11 cellular contexts compared by ENCODE assay signal in the genomic region with DNA sequence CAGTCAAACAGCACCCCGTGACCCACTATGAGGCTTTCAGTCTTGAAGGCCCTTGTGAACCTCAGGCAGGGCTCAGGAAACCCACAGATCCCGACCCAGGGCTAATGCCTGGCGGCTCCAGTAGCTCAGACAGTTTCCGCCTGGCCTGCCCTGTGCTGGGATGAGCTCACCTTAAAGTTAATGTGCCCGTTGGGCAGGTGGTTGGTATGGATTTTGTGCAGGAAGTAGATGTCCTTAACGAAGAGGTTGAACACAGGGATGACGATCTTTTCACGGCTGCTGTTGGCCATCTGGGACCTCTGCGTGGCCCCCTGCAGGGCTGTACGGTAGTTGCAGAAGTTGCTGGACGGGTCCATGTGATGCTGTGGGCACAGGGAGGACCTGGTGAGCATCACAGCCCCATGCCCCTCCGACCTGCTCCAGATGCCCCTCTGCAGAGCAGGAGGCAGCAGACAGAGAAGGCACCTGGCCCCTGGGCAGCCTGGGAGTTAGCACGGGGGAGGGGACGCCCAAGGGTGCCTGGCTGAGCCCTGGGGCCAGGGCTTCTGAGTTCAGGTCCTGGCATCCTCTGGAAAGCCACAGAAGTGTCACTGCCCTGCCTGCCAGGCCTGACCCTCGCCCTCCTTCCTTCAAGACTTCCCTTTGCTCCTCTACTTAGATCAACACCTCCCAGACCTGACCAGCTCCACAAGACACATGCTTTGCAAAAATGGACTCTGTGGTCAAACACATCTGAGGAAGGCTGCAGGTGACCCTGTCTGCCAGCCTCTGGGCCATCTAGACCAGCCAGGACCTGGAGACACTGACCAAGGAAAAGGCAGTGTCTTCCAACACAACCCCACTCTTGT. TPM values are rescaled to one million over a fixed set of nuclear protein-coding genes. Genes with fewer than 3 reads are reported as not detected.
DNase-seq lines count a peak whose midpoint lies in the region; ATAC-seq and TF ChIP-seq lines count a peak whose summit lies in the region.
"Had no signal": no experiment of that assay in that cellular context is flagged by ENCODE, and none has a peak within 500 bp of the region (broad histone marks: within the 10 kb centered on the region; RNA-seq: fewer than 3 reads in every experiment).

No MANE protein-coding gene starts in this region.

- TF ChIP-seq POLR2A in NB4 (IDR thresholded peaks at IDR 0.05; ENCODE audit: extremely low read depth, insufficient read length): no peak

- peak overlapping the region; percentile 32 for H3K27ac Mint-ChIP-seq in activated T-cell treated with anti-CD3 and anti-CD28 coated beads, Interleukin-2, amount 50 U/mL, for 72 hours
- peak overlapping the region; percentile 80 for H3K27ac Mint-ChIP-seq in stimulated activated effector memory CD8-positive, alpha-beta T cell treated with anti-CD3 and anti-CD28 coated beads, Interleukin-12 subunit alpha, Interleukin-12 subunit beta, amount 100 ng/mL, for 72 hours

- no peak overlapping the region for H3K4me3 ChIP-seq in NB4 (ENCODE audit: low read depth, low read length)
- H3K4me3 ChIP-seq in epithelial cell of esophagus (ENCODE audit: low read length): no peak overlapping the region
- H3K4me3 ChIP-seq: skin epidermis had no signal

- H3K4me1 Mint-ChIP-seq in activated T-cell treated with anti-CD3 and anti-CD28 coated beads, Interleukin-2, amount 50 U/mL, for 72 hours (ENCODE audit: low read depth): peaks cover 7% of the 10 kb centered on the region
- H3K4me1 Mint-ChIP-seq in activated T-cell treated with anti-CD3 and anti-CD28 coated beads, Interleukin-2, amount 50 U/mL, for 4 hours (ENCODE audit: low read depth): peaks cover 3% of the 10 kb centered on the region
- H3K4me1 Mint-ChIP-seq in stimulated activated effector memory CD8-positive, alpha-beta T cell treated with anti-CD3 and anti-CD28 coated beads, Interleukin-12 subunit alpha, Interleukin-12 subunit beta, amount 100 ng/mL, for 72 hours: peaks cover 19% of the 10 kb centered on the region

- ATAC-seq in activated T-cell treated with anti-CD3 and anti-CD28 coated beads, Interleukin-2, amount 50 U/mL, for 72 hours (replicated peaks in 1 of 2): no peak
- ATAC-seq in activated T-cell treated with anti-CD3 and anti-CD28 coated beads, Interleukin-2, amount 50 U/mL, for 4 hours: no peak
- no peak for ATAC-seq in stimulated activated effector memory CD8-positive, alpha-beta T cell treated with anti-CD3 and anti-CD28 coated beads, Interleukin-12 subunit alpha, Interleukin-12 subunit beta, amount 100 ng/mL, for 72 hours
- ATAC-seq in HG03196 (IDR thresholded peaks at IDR 0.05; ENCODE audit: unreplicated experiment): no peak

- no peak overlapping the region for H3K4me3 Mint-ChIP-seq in activated T-cell treated with anti-CD3 and anti-CD28 coated beads, Interleukin-2, amount 50 U/mL, for 72 hours
- no peak overlapping the region for H3K4me3 Mint-ChIP-seq in activated T-cell treated with anti-CD3 and anti-CD28 coated beads, Interleukin-2, amount 50 U/mL, for 4 hours
- H3K4me3 Mint-ChIP-seq in stimulated activated effector memory CD8-positive, alpha-beta T cell treated with anti-CD3 and anti-CD28 coated beads, Interleukin-12 subunit alpha, Interleukin-12 subunit beta, amount 100 ng/mL, for 72 hours: no peak overlapping the region

- peak; percentile 76 for TF ChIP-seq CTCF in NB4 (IDR thresholded peaks at IDR 0.05; ENCODE audit: low read depth, low read length)
- peak; percentile 36 for TF ChIP-seq CTCF in epithelial cell of esophagus (IDR thresholded peaks at IDR 0.05; ENCODE audit: insufficient read depth, low read depth, low read length, missing control alignments)

- peak; percentile 46 to 50 for DNase-seq in activated T-cell treated with anti-CD3 and anti-CD28 coated beads, Interleukin-2, amount 50 U/mL, for 72 hours
- DNase-seq in activated T-cell treated with anti-CD3 and anti-CD28 coated beads, Interleukin-2, amount 50 U/mL, for 4 hours: no peak
- DNase-seq in NB4 (ENCODE audit: low read depth) (peak; percentile 65), epithelial cell of esophagus (ENCODE audit: low read depth) (peak; percentile 9), anterior cingulate cortex (lab: John Stamatoyannopoulos, UW) (no peak), NCI-H226 (no peak)
- DNase-seq in stimulated activated effector memory CD8-positive, alpha-beta T cell treated with anti-CD3 and anti-CD28 coated beads, Interleukin-12 subunit alpha, Interleukin-12 subunit beta, amount 100 ng/mL, for 72 hours (ENCODE audit: low spot score in 2 of 2): peak; percentile 8 to 67
- DNase-seq: effector memory CD4-positive, alpha-beta T cell; NCI-H748 treated with DMSO at 0.1 percent for 48 hours had no signal

- H3K27me3 Mint-ChIP-seq in activated T-cell treated with anti-CD3 and anti-CD28 coated beads, Interleukin-2, amount 50 U/mL, for 72 hours (ENCODE audit: low read depth): no peaks in the 10 kb centered on the region
- no peaks in the 10 kb centered on the region for H3K27me3 Mint-ChIP-seq in activated T-cell treated with anti-CD3 and anti-CD28 coated beads, Interleukin-2, amount 50 U/mL, for 4 hours (ENCODE audit: low read depth)

- H3K36me3 Mint-ChIP-seq in activated T-cell treated with anti-CD3 and anti-CD28 coated beads, Interleukin-2, amount 50 U/mL, for 72 hours (ENCODE audit: insufficient read depth in 2 of 2): no peaks in the 10 kb centered on the region
- peaks cover 2% of the 10 kb centered on the region for H3K36me3 Mint-ChIP-seq in activated T-cell treated with anti-CD3 and anti-CD28 coated beads, Interleukin-2, amount 50 U/mL, for 4 hours (ENCODE audit: insufficient read depth)
- H3K36me3 Mint-ChIP-seq in stimulated activated effector memory CD8-positive, alpha-beta T cell treated with anti-CD3 and anti-CD28 coated beads, Interleukin-12 subunit alpha, Interleukin-12 subunit beta, amount 100 ng/mL, for 72 hours: peaks cover 36% of the 10 kb centered on the region

- H3K9me3 Mint-ChIP-seq in activated T-cell treated with anti-CD3 and anti-CD28 coated beads, Interleukin-2, amount 50 U/mL, for 72 hours: no peaks in the 10 kb centered on the region
- H3K9me3 Mint-ChIP-seq in activated T-cell treated with anti-CD3 and anti-CD28 coated beads, Interleukin-2, amount 50 U/mL, for 4 hours: no peaks in the 10 kb centered on the region
- H3K9me3 Mint-ChIP-seq in stimulated activated effector memory CD8-positive, alpha-beta T cell treated with anti-CD3 and anti-CD28 coated beads, Interleukin-12 subunit alpha, Interleukin-12 subunit beta, amount 100 ng/mL, for 72 hours: no peaks in the 10 kb centered on the region

RNA-seq across cellular contexts. Expression of a gene that starts 59.8 kb away (rescaled TPM):
- 10 to 100 TPM; 51.3 to 55.2 TPM for total RNA-seq in activated T-cell treated with anti-CD3 and anti-CD28 coated beads, Interleukin-2, amount 50 U/mL, for 72 hours
- 10 to 100 TPM; 14.7 to 19.5 (median 15.5) TPM for total RNA-seq in activated T-cell treated with anti-CD3 and anti-CD28 coated beads, Interleukin-2, amount 50 U/mL, for 4 hours

Comparison
In these comparisons a context has a peak if more than half of its experiments do, and no peak if none do; other contexts are left out.
1. DNase-seq: peak in activated T-cell treated with anti-CD3 and anti-CD28 coated beads, Interleukin-2, amount 50 U/mL, for 72 hours (2 of 2), NB4 (single experiment), epithelial cell of esophagus (single experiment) and stimulated activated effector memory CD8-positive, alpha-beta T cell treated with anti-CD3 and anti-CD28 coated beads, Interleukin-12 subunit alpha, Interleukin-12 subunit beta, amount 100 ng/mL, for 72 hours (2 of 2); none in activated T-cell treated with anti-CD3 and anti-CD28 coated beads, Interleukin-2, amount 50 U/mL, for 4 hours (single experiment), anterior cingulate cortex (0 of 58) and NCI-H226 (single experiment).